10 cellular contexts compared by ENCODE assay signal in genomic region chr1:174942547-174943255, GRCh38. TPM values are rescaled to one million over a fixed set of nuclear protein-coding genes. Genes with fewer than 3 reads are reported as not detected.
A peak's percentile ranks its signal among the peaks of the same experiment; 100 is the strongest.
DNase-seq lines count a peak whose midpoint lies in the region; ATAC-seq and FAIRE-seq lines count a peak whose summit lies in the region.
"Had no signal": no experiment of that assay in that cellular context is flagged by ENCODE, and none has a peak within 500 bp of the region (broad histone marks: within the 10 kb centered on the region; RNA-seq: fewer than 3 reads in every experiment).

No MANE protein-coding gene starts in this region.

- peak overlapping the region; percentile 27; the same call in 1 of the 2 replicates for H3K27ac ChIP-seq in Karpas-422 (ENCODE audit: low read length)
- peak overlapping the region; percentile 3 for H3K27ac ChIP-seq in small intestine (ENCODE audit: low read depth in 1 of 2, low read length in 1 of 2)

- FAIRE-seq in small intestine (lab: Jason Lieb, UNC) = no peak

- DNase-seq in Karpas-422 = peak; percentile 63
- peak; percentile 99 for DNase-seq in SKM-1 treated with dmso at 0.1 percent for 144 hours (lab: John Stamatoyannopoulos, UW; ENCODE audit: unreplicated experiment)
- DNase-seq in left ventricle myocardium superior = peak; percentile 63
- no peak for DNase-seq in small intestine
- no peak for DNase-seq in LoVo (ENCODE audit: low spot score)
- DNase-seq in NK-92 treated with Interleukin-12 subunit alpha and Interleukin-12 subunit beta, amount 100 ng/mL, for 24 hours (lab: John Stamatoyannopoulos, UW) = no peak
- DNase-seq in dedifferentiated amniotic fluid mesenchymal stem cell (ENCODE audit: extremely low spot score) = no peak
- DNase-seq: foreskin fibroblast, NCI-H510A treated with DMSO at 0.1 percent for 48 hours had no signal

- H4K20me1 ChIP-seq in Karpas-422 (ENCODE audit: insufficient read depth, low read depth, low read length) = no peaks in the 10 kb centered on the region

- 43 to 55% (median 45%) methylated on average over 2 of the region's 2 CpGs for WGBS in small intestine, 3 donors

- H3K9me3 ChIP-seq in Karpas-422 (ENCODE audit: low read length) (no peaks in the 10 kb centered on the region), small intestine (ENCODE audit: control insufficient read depth, low read depth) (no peaks in the 10 kb centered on the region)

- ATAC-seq in left ventricle myocardium superior (peak; percentile 80), HG02973 (IDR thresholded peaks at IDR 0.05; ENCODE audit: unreplicated experiment) (no peak)

- intact Hi-C loops in left ventricle myocardium superior (cut with micrococcal nuclease) = no loop called here

- H3K79me2 ChIP-seq in Karpas-422 (ENCODE audit: low read length) = no peaks in the 10 kb centered on the region

- H3K27me3 ChIP-seq in Karpas-422 (ENCODE audit: low read length) = no peaks in the 10 kb centered on the region
- no peaks in the 10 kb centered on the region for H3K27me3 ChIP-seq in small intestine (ENCODE audit: control insufficient read depth in 2 of 2, insufficient read depth in 2 of 2, low read length in 2 of 2)

- H3K9me2 ChIP-seq in Karpas-422 (replicated peaks; ENCODE audit: insufficient read depth, low read length) = no peaks in the 10 kb centered on the region

- no peaks in the 10 kb centered on the region for H3K36me3 ChIP-seq in Karpas-422 (ENCODE audit: insufficient read depth, low read length)
- no peaks in the 10 kb centered on the region for H3K36me3 ChIP-seq in small intestine (ENCODE audit: control insufficient read depth in 2 of 2, insufficient read depth in 2 of 2, low read length in 2 of 2)

- H3K9ac ChIP-seq in Karpas-422 (ENCODE audit: low read length) = peak overlapping the region; percentile 33; the same call in 1 of the 2 replicates

- H2AFZ ChIP-seq in Karpas-422 (ENCODE audit: low read length) = 0 out of 2 replicates have a peak overlapping the region, but pooled peaks have one; percentile 8

- peaks cover 12% of the 10 kb centered on the region for H3K4me1 ChIP-seq in Karpas-422 (ENCODE audit: low read length)
- peaks cover 0 to 4% of the 10 kb centered on the region in 2 donors for H3K4me1 ChIP-seq in small intestine (ENCODE audit: control insufficient read depth in 2 of 2, insufficient read depth in 1 of 2, low read depth in 1 of 2, low read length in 1 of 2)

- H3K4me2 ChIP-seq in Karpas-422 (ENCODE audit: low read depth, low read length, poor library complexity, severe bottlenecking) = peak overlapping the region; percentile 46

- H3K4me3 ChIP-seq in Karpas-422 (ENCODE audit: low read length) = no peak overlapping the region
- no peak overlapping the region for H3K4me3 ChIP-seq in small intestine (ENCODE audit: low read depth in 1 of 2, low read length in 2 of 2)

RNA-seq across cellular contexts. Expression of gene CACYBP, which starts 57.0 kb away (rescaled TPM):
- 93.4 and 188 TPM in 2 replicates for total RNA-seq in Karpas-422 (2014; rRNA removed; shearing (Covaris generic); ENCODE audit: low replicate concordance)
- 92.5 TPM for total RNA-seq in left ventricle myocardium superior
- polyA plus RNA-seq in small intestine = 10 to 100 TPM; 42.4 to 99.8 (median 47.4) TPM

Comparison
In these comparisons a context has a peak if more than half of its experiments do, and no peak if none do; other contexts are left out.
1. DNase-seq: peak in Karpas-422 (single experiment), SKM-1 treated with dmso at 0.1 percent for 144 hours (single experiment) and left ventricle myocardium superior (single experiment); none in small intestine (single experiment), LoVo (single experiment), NK-92 treated with Interleukin-12 subunit alpha and Interleukin-12 subunit beta, amount 100 ng/mL, for 24 hours (single experiment) and dedifferentiated amniotic fluid mesenchymal stem cell (single experiment).